1 cellular context compared by ENCODE assay signal in the genomic region with DNA sequence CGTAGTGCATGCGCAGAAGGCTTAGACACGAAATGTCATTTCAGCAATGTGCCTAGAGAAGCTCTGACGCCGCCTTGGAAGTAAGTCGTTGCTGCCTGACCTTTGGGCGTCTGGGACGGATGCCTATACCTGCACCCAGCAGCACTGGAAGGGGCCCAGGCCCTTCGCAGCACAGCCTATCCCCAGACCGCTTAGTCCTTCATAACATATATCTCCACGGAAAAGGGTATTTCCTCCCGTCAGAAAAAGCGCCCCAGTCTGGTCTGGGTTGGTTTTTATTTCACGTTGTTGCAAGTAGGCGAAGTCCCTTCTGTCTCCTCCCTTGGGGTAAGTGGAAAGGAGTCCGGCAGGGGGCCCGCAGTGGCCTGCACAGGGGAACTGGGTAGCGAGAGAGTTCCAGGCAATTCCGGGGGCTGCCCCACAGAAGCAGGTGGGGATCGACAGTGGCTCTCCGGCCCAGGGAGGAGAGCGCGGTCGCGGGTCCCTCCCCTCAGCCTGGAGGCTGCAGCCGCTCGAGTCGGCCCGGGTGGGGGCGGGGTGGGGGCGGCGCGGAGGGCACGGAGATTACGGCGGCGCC.
TF ChIP-seq lines count a peak whose summit lies in the region.

No MANE protein-coding gene starts in this region.

TF ChIP-seq in HEK293, 187 proteins besides CTCF, POLR2A, EP300 and RAD21 (continued from another document and continues in another):
- no peak for TF ChIP-seq KLF17 (tag by site-specific recombination; IDR thresholded peaks at IDR 0.05)
- TF ChIP-seq ZNF830 (tag by site-specific recombination; IDR thresholded peaks at IDR 0.05; ENCODE audit: low read depth) = no peak
- no peak for TF ChIP-seq ZFHX2 (tag by site-specific recombination; conservative IDR thresholded peaks at IDR 0.05)
- peak; percentile 66; the same call in 1 of the 2 replicates for TF ChIP-seq ZNF561 (tag by site-specific recombination; IDR thresholded peaks at IDR 0.05; ENCODE audit: borderline replicate concordance)
- TF ChIP-seq ZNF776 (tag by site-specific recombination; IDR thresholded peaks at IDR 0.05; ENCODE audit: borderline replicate concordance) = no peak
- TF ChIP-seq ZNF184 (tag by site-specific recombination; IDR thresholded peaks at IDR 0.05) = no peak
- TF ChIP-seq, protein P1, sequence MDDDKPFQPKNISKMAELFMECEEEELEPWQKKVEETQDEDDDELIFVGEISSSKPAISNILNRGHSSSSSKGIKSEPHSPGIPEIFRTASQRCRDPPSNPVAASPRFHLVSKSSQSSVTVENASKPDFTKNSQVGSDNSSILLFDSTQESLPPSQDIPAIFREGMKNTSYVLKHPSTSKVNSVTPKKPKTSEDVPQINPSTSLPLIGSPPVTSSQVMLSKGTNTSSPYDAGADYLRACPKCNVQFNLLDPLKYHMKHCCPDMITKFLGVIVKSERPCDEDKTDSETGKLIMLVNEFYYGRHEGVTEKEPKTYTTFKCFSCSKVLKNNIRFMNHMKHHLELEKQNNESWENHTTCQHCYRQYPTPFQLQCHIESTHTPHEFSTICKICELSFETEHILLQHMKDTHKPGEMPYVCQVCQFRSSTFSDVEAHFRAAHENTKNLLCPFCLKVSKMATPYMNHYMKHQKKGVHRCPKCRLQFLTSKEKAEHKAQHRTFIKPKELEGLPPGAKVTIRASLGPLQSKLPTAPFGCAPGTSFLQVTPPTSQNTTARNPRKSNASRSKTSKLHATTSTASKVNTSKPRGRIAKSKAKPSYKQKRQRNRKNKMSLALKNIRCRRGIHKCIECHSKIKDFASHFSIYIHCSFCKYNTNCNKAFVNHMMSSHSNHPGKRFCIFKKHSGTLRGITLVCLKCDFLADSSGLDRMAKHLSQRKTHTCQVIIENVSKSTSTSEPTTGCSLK (tag by site-specific recombination; IDR thresholded peaks at IDR 0.05) = no peak
- TF ChIP-seq, protein P2, sequence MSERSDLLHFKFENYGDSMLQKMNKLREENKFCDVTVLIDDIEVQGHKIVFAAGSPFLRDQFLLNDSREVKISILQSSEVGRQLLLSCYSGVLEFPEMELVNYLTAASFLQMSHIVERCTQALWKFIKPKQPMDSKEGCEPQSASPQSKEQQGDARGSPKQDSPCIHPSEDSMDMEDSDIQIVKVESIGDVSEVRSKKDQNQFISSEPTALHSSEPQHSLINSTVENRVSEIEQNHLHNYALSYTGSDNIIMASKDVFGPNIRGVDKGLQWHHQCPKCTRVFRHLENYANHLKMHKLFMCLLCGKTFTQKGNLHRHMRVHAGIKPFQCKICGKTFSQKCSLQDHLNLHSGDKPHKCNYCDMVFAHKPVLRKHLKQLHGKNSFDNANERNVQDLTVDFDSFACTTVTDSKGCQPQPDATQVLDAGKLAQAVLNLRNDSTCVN (tag by site-specific recombination; optimal IDR thresholded peaks at IDR 0.05) = no peak
- no peak for TF ChIP-seq ZNF133 (tag by site-specific recombination; IDR thresholded peaks at IDR 0.05)
- TF ChIP-seq, protein P3, sequence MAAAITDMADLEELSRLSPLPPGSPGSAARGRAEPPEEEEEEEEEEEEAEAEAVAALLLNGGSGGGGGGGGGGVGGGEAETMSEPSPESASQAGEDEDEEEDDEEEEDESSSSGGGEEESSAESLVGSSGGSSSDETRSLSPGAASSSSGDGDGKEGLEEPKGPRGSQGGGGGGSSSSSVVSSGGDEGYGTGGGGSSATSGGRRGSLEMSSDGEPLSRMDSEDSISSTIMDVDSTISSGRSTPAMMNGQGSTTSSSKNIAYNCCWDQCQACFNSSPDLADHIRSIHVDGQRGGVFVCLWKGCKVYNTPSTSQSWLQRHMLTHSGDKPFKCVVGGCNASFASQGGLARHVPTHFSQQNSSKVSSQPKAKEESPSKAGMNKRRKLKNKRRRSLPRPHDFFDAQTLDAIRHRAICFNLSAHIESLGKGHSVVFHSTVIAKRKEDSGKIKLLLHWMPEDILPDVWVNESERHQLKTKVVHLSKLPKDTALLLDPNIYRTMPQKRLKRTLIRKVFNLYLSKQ (tag by site-specific recombination; IDR thresholded peaks at IDR 0.05; ENCODE audit: borderline replicate concordance) = no peak
- no peak for TF ChIP-seq ZNF214 (tag by site-specific recombination; IDR thresholded peaks at IDR 0.05; ENCODE audit: borderline replicate concordance)
- no peak for TF ChIP-seq ZNF18 (tag by site-specific recombination; IDR thresholded peaks at IDR 0.05)
- TF ChIP-seq ZNF501 (tag by site-specific recombination; IDR thresholded peaks at IDR 0.05) = peak; percentile 65
- TF ChIP-seq ZNF624 (tag by site-specific recombination; IDR thresholded peaks at IDR 0.05) = no peak
- no peak for TF ChIP-seq SETDB1 (IDR thresholded peaks at IDR 0.05; ENCODE audit: insufficient read length, low read length)
- no peak for TF ChIP-seq ZNF585B (tag by site-specific recombination; IDR thresholded peaks at IDR 0.05)
- no peak for TF ChIP-seq FEZF1 (tag by site-specific recombination; IDR thresholded peaks at IDR 0.05)
- TF ChIP-seq ZNF654 (tag by site-specific recombination; IDR thresholded peaks at IDR 0.05; ENCODE audit: low read depth) = no peak
- TF ChIP-seq ZNF350 (tag by site-specific recombination; IDR thresholded peaks at IDR 0.05) = no peak
- TF ChIP-seq, protein P4, sequence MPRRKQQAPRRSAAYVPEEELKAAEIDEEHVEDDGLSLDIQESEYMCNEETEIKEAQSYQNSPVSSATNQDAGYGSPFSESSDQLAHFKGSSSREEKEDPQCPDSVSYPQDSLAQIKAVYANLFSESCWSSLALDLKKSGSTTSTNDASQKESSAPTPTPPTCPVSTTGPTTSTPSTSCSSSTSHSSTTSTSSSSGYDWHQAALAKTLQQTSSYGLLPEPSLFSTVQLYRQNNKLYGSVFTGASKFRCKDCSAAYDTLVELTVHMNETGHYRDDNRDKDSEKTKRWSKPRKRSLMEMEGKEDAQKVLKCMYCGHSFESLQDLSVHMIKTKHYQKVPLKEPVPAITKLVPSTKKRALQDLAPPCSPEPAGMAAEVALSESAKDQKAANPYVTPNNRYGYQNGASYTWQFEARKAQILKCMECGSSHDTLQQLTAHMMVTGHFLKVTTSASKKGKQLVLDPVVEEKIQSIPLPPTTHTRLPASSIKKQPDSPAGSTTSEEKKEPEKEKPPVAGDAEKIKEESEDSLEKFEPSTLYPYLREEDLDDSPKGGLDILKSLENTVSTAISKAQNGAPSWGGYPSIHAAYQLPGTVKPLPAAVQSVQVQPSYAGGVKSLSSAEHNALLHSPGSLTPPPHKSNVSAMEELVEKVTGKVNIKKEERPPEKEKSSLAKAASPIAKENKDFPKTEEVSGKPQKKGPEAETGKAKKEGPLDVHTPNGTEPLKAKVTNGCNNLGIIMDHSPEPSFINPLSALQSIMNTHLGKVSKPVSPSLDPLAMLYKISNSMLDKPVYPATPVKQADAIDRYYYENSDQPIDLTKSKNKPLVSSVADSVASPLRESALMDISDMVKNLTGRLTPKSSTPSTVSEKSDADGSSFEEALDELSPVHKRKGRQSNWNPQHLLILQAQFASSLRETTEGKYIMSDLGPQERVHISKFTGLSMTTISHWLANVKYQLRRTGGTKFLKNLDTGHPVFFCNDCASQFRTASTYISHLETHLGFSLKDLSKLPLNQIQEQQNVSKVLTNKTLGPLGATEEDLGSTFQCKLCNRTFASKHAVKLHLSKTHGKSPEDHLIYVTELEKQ (tag by site-specific recombination; IDR thresholded peaks at IDR 0.05; ENCODE audit: borderline replicate concordance) = no peak
- no peak for TF ChIP-seq ZBTB49 (tag by site-specific recombination; IDR thresholded peaks at IDR 0.05; ENCODE audit: low read depth)
- TF ChIP-seq ZNF175 (tag by site-specific recombination; IDR thresholded peaks at IDR 0.05) = no peak
- TF ChIP-seq, protein P5, sequence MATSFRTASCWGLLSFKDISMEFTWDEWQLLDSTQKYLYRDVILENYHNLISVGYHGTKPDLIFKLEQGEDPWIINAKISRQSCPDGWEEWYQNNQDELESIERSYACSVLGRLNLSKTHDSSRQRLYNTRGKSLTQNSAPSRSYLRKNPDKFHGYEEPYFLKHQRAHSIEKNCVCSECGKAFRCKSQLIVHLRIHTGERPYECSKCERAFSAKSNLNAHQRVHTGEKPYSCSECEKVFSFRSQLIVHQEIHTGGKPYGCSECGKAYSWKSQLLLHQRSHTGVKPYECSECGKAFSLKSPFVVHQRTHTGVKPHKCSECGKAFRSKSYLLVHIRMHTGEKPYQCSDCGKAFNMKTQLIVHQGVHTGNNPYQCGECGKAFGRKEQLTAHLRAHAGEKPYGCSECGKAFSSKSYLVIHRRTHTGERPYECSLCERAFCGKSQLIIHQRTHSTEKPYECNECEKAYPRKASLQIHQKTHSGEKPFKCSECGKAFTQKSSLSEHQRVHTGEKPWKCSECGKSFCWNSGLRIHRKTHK (tag by site-specific recombination; IDR thresholded peaks at IDR 0.05) = no peak
- no peak for TF ChIP-seq ZNF777 (tag by site-specific recombination; IDR thresholded peaks at IDR 0.05; ENCODE audit: borderline replicate concordance)
- no peak for TF ChIP-seq ZNF280D (tag by site-specific recombination; IDR thresholded peaks at IDR 0.05)
- no peak for TF ChIP-seq ZNF24 (tag by site-specific recombination; IDR thresholded peaks at IDR 0.05)
- no peak for TF ChIP-seq KLF8 (tag by site-specific recombination; IDR thresholded peaks at IDR 0.05)
- TF ChIP-seq, protein P6, sequence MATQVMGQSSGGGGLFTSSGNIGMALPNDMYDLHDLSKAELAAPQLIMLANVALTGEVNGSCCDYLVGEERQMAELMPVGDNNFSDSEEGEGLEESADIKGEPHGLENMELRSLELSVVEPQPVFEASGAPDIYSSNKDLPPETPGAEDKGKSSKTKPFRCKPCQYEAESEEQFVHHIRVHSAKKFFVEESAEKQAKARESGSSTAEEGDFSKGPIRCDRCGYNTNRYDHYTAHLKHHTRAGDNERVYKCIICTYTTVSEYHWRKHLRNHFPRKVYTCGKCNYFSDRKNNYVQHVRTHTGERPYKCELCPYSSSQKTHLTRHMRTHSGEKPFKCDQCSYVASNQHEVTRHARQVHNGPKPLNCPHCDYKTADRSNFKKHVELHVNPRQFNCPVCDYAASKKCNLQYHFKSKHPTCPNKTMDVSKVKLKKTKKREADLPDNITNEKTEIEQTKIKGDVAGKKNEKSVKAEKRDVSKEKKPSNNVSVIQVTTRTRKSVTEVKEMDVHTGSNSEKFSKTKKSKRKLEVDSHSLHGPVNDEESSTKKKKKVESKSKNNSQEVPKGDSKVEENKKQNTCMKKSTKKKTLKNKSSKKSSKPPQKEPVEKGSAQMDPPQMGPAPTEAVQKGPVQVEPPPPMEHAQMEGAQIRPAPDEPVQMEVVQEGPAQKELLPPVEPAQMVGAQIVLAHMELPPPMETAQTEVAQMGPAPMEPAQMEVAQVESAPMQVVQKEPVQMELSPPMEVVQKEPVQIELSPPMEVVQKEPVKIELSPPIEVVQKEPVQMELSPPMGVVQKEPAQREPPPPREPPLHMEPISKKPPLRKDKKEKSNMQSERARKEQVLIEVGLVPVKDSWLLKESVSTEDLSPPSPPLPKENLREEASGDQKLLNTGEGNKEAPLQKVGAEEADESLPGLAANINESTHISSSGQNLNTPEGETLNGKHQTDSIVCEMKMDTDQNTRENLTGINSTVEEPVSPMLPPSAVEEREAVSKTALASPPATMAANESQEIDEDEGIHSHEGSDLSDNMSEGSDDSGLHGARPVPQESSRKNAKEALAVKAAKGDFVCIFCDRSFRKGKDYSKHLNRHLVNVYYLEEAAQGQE (tag by site-specific recombination; IDR thresholded peaks at IDR 0.05) = no peak
